ENCODE assay signal across 2 cellular contexts in genomic region chr5:171606414-171607024, GRCh38.
TF ChIP-seq lines count a peak whose summit lies in the region.

No MANE protein-coding gene starts in this region.

TF ChIP-seq in SK-N-SH, 30 proteins besides CTCF, POLR2A, EP300 and RAD21 (continued from another document):
- TF ChIP-seq, protein P1, sequence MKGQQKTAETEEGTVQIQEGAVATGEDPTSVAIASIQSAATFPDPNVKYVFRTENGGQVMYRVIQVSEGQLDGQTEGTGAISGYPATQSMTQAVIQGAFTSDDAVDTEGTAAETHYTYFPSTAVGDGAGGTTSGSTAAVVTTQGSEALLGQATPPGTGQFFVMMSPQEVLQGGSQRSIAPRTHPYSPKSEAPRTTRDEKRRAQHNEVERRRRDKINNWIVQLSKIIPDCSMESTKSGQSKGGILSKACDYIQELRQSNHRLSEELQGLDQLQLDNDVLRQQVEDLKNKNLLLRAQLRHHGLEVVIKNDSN (IDR thresholded peaks at IDR 0.05; ENCODE audit: borderline replicate concordance, low read depth) = no peak
- TF ChIP-seq NFIC (IDR thresholded peaks at IDR 0.05; ENCODE audit: borderline replicate concordance) (no peak), TAF1 (IDR thresholded peaks at IDR 0.05; ENCODE audit: borderline replicate concordance, low read depth, low read length) (no peak), MEF2A (IDR thresholded peaks at IDR 0.05; ENCODE audit: borderline replicate concordance, low read depth) (no peak), FOSL2 (IDR thresholded peaks at IDR 0.05; ENCODE audit: borderline replicate concordance, low read depth) (no peak)

TF ChIP-seq in SK-N-SH treated with all-trans-retinoic acid at 6 μM for 48 hours, 23 proteins besides CTCF, POLR2A, EP300 and RAD21 (continued from another document):
- TF ChIP-seq RARB (CRISPR knock-in tag; IDR thresholded peaks at IDR 0.05) = no peak
- no peak for TF ChIP-seq ZFP30 (CRISPR knock-in tag; IDR thresholded peaks at IDR 0.05)
- no peak for TF ChIP-seq ARNTL (CRISPR knock-in tag; IDR thresholded peaks at IDR 0.05; ENCODE audit: borderline replicate concordance, low read depth)
TF ChIP-seq in SK-N-SH treated with all-trans-retinoic acid at 6 μM for 48 hours: peak in this region for 0.
